In genomic region chr5:149609640-149610297, GRCh38 we compare ENCODE assay signal across 23 cellular contexts. TPM values are rescaled to one million over a fixed set of nuclear protein-coding genes. Genes with fewer than 3 reads are reported as not detected.
DNase-seq lines count a peak whose midpoint lies in the region; ATAC-seq and TF ChIP-seq lines count a peak whose summit lies in the region.
"Had no signal": no experiment of that assay in that cellular context is flagged by ENCODE, and none has a peak within 500 bp of the region (broad histone marks: within the 10 kb centered on the region; RNA-seq: fewer than 3 reads in every experiment).

No MANE protein-coding gene starts in this region.

- H3K4ac ChIP-seq in IMR-90 (ENCODE audit: low read depth, low read length): no peak overlapping the region

- H4K5ac ChIP-seq in IMR-90 (ENCODE audit: low read depth, low read length): no peak overlapping the region

- H3K4me1 ChIP-seq in mammary epithelial cell (ENCODE audit: insufficient read depth, low read length) (peaks cover 21% of the 10 kb centered on the region), IMR-90 (ENCODE audit: control insufficient read depth, insufficient read depth, low read length) (peaks cover 8% of the 10 kb centered on the region), esophagus (ENCODE audit: control insufficient read depth in 2 of 2, insufficient read depth in 2 of 2, low read length in 1 of 2) (peaks cover 0 to 15% of the 10 kb centered on the region in 2 donors), stomach smooth muscle (ENCODE audit: control insufficient read depth, insufficient read depth, low read length) (peaks cover 28% of the 10 kb centered on the region)
- H3K4me1 ChIP-seq: HAP-1 had no signal

- peaks cover 37% of the 10 kb centered on the region for H3K4me1 Mint-ChIP-seq in MCF 10A (ENCODE audit: insufficient read depth, unreplicated experiment)

- TF ChIP-seq POLR2A in IMR-90 (IDR thresholded peaks at IDR 0.05; ENCODE audit: low read depth, low read length): no peak

- intact Hi-C loops in MCF 10A (cut with micrococcal nuclease) (no loop called here), mammary epithelial cell (cut with micrococcal nuclease) (no loop called here), IMR-90 (cut with micrococcal nuclease) (no loop called here)

- H3K9ac ChIP-seq in mammary epithelial cell (ENCODE audit: insufficient read depth, low read length) (no peak overlapping the region), IMR-90 (ENCODE audit: low read depth, low read length) (no peak overlapping the region), stomach smooth muscle (ENCODE audit: low read length in 2 of 2) (no peak overlapping the region)

- H2BK20ac ChIP-seq in IMR-90 (ENCODE audit: low read depth, low read length): peak overlapping the region; percentile 23; the same call in 1 of the 2 replicates

- no peak overlapping the region for H4K8ac ChIP-seq in IMR-90 (ENCODE audit: low read depth in 2 of 2, low read length in 2 of 2)

- no peak overlapping the region for H2BK120ac ChIP-seq in IMR-90 (ENCODE audit: low read depth, low read length)

- dilution Hi-C loops in mammary epithelial cell (cut with HindIII; ENCODE audit: low sequenced_read_pairs): no loop called here
- dilution Hi-C loops in IMR-90 (cut with HindIII; ENCODE audit: low sequenced_read_pairs, unreplicated experiment): no loop called here

- TF ChIP-seq RAD21 in IMR-90 (IDR thresholded peaks at IDR 0.05; ENCODE audit: low read length): no peak

- H3K9me1 ChIP-seq in IMR-90 (ENCODE audit: insufficient read depth, low read length): peaks cover 17% of the 10 kb centered on the region

- no peak overlapping the region for H3K14ac ChIP-seq in IMR-90 (replicated peaks; ENCODE audit: low read depth, low read length)

- no peak overlapping the region for H3K4me3 Mint-ChIP-seq in MCF 10A (ENCODE audit: unreplicated experiment)
- H3K4me3 Mint-ChIP-seq: CD8-positive, alpha-beta memory T cell; GM23338 had no signal

- H3K27ac ChIP-seq in mammary epithelial cell (ENCODE audit: insufficient read depth, low read depth, low read length) (no peak overlapping the region), IMR-90 (ENCODE audit: insufficient read depth, low read length) (no peak overlapping the region), esophagus (ENCODE audit: low read depth in 2 of 2, low read length in 1 of 2) (peak overlapping the region; percentile 78 to 84), stomach smooth muscle (ENCODE audit: low read length) (peak overlapping the region; percentile 46)
- H3K27ac ChIP-seq: C4-2B, SK-N-MC had no signal

- POLR2A ChIA-PET in MCF 10A (lab: Yijun Ruan, JAX): interaction anchor here (0.6 to 8.1 kb wide), 20 partner anchors 8 to 286 kb away, joined by 3 to 121 read pairs (median 8); partner anchors contain the start of genes ARHGEF37, CSNK1A1 and PCYOX1L
- POLR2A ChIA-PET in IMR-90 (lab: Charles Lee; ENCODE audit: unreplicated experiment): no interaction called here

- H3K79me2 ChIP-seq in mammary epithelial cell (ENCODE audit: insufficient read depth, low read length): peaks cover 3% of the 10 kb centered on the region

- H3K79me1 ChIP-seq in IMR-90 (ENCODE audit: low read depth in 1 of 2, low read length in 2 of 2): peaks cover 0 to 3% of the 10 kb centered on the region in 2 experiments; a peak in 1 of 4 replicates

- H3K18ac ChIP-seq in IMR-90 (ENCODE audit: low read depth, low read length): no peak overlapping the region

- no peak overlapping the region for H3K56ac ChIP-seq in IMR-90 (ENCODE audit: extremely low read depth, insufficient read depth, low read length)

- DNase-seq in MCF 10A (ENCODE audit: unreplicated experiment) (no peak), mammary epithelial cell (no peak), IMR-90 (no peak), HPDE6-E6E7 (ENCODE audit: extremely low spot score) (no peak), NOMO-1 (lab: John Stamatoyannopoulos, UW; ENCODE audit: unreplicated experiment in 2 of 2) (no peak)
- DNase-seq in activated T-cell treated with anti-CD3 and anti-CD28 coated beads, Interleukin-2, amount 50 U/mL, for 1 hour: no peak
- DNase-seq: 8988T; AML-193; Calu3; CD8-positive, alpha-beta memory T cell; DMS153; KG1; NCI-H1105; NCI-H2081; NCI-H2171; NCI-H526; SHP77 treated with DMSO at 0.1 percent for 48 hours had no signal

- no peak overlapping the region; the same call in 2 of the 3 replicates for H2BK15ac ChIP-seq in IMR-90 (ENCODE audit: low read depth, low read length)

- H3K27me3 ChIP-seq in mammary epithelial cell (ENCODE audit: insufficient read depth, low read length) (no peaks in the 10 kb centered on the region), IMR-90 (ENCODE audit: control insufficient read depth, insufficient read depth, low read length) (no peaks in the 10 kb centered on the region), esophagus (ENCODE audit: control insufficient read depth in 1 of 2, insufficient read depth in 2 of 2, low read length in 2 of 2) (no peaks in the 10 kb centered on the region), stomach smooth muscle (ENCODE audit: control insufficient read depth in 1 of 2, insufficient read depth in 2 of 2, low read length in 2 of 2) (no peaks in the 10 kb centered on the region)

- ATAC-seq in IMR-90 (ENCODE audit: low read depth): no peak
- ATAC-seq: GM23338 had no signal

- H3K9me3 Mint-ChIP-seq in MCF 10A (ENCODE audit: unreplicated experiment): no peaks in the 10 kb centered on the region
- H3K9me3 Mint-ChIP-seq: CD8-positive, alpha-beta memory T cell had no signal

- in situ Hi-C loops in mammary epithelial cell (cut with MboI; ENCODE audit: low sequenced_read_pairs in 2 of 2) (no loop called here), IMR-90 (cut with MboI; ENCODE audit: low sequenced_read_pairs) (no loop called here)

- no peak overlapping the region for H2BK5ac ChIP-seq in IMR-90 (ENCODE audit: low read depth, low read length, poor library complexity, severe bottlenecking)

- BruUV-seq in MCF 10A (replicated peaks; lab: Mats Ljungman, UMichigan) (no TSS peak), mammary epithelial cell (replicated peaks; lab: Mats Ljungman, UMichigan) (no TSS peak), IMR-90 (replicated peaks; lab: Mats Ljungman, UMichigan) (no TSS peak)

- no peak overlapping the region for H2AFZ ChIP-seq in mammary epithelial cell (ENCODE audit: low read depth, low read length)
- peak overlapping the region; percentile 35 for H2AFZ ChIP-seq in IMR-90 (replicated peaks; ENCODE audit: low read length, poor library complexity)
- H2AFZ ChIP-seq: GM23338 had no signal

- no peaks in the 10 kb centered on the region for H4K20me1 ChIP-seq in mammary epithelial cell (ENCODE audit: insufficient read depth, low read length)
- no peaks in the 10 kb centered on the region for H4K20me1 ChIP-seq in IMR-90 (ENCODE audit: insufficient read depth, low read length)

- peak overlapping the region; percentile 90 for H3K27ac Mint-ChIP-seq in MCF 10A (ENCODE audit: low read depth, unreplicated experiment)
- H3K27ac Mint-ChIP-seq: CD8-positive, alpha-beta memory T cell; GM23338 had no signal

- H3K36me3 Mint-ChIP-seq in MCF 10A (ENCODE audit: insufficient read depth, unreplicated experiment): peaks cover 39% of the 10 kb centered on the region
- H3K36me3 Mint-ChIP-seq: CD8-positive, alpha-beta memory T cell had no signal

- H3K36me3 ChIP-seq in mammary epithelial cell (ENCODE audit: insufficient read depth, low read length) (peaks cover 6% of the 10 kb centered on the region), IMR-90 (ENCODE audit: control insufficient read depth, insufficient read depth, low read length) (no peaks in the 10 kb centered on the region), esophagus (ENCODE audit: control insufficient read depth in 2 of 2, insufficient read depth in 2 of 2, low read length in 1 of 2) (peaks cover 2 to 22% of the 10 kb centered on the region in 2 donors), stomach smooth muscle (ENCODE audit: control insufficient read depth in 2 of 2, insufficient read depth in 2 of 2, low read length in 2 of 2) (peaks cover 36 to 42% of the 10 kb centered on the region in 2 donors)
- H3K36me3 ChIP-seq: HAP-1 had no signal

- CTCF ChIA-PET in MCF 10A (lab: Yijun Ruan, JAX): interaction anchor here (0.6 to 4.2 kb wide), 24 partner anchors 9 to 349 kb away, joined by 3 to 72 read pairs (median 5); partner anchors contain the start of genes ARHGEF37 and CSNK1A1
- CTCF ChIA-PET in mammary epithelial cell (lab: Charles Lee; ENCODE audit: low non-redundant PET): interaction anchor here (2.6 kb wide), 1 partner anchor 9 kb away, joined by 8 read pairs; no protein-coding TSS in a partner anchor
- CTCF ChIA-PET in IMR-90 (lab: Yijun Ruan, JAX): interaction anchor here (0.6 to 1.3 kb wide), 4 partner anchors 9 to 692 kb away, joined by 3 to 10 read pairs (median 4); no protein-coding TSS in a partner anchor

- 98% methylated on average over 14 of the region's 15 CpGs for WGBS in mammary epithelial cell (ENCODE audit: low coverage, missing lambda C conversion rate)
- WGBS in IMR-90 (ENCODE audit: extremely low coverage in 2 of 2, insufficient read length in 1 of 2), 2 experiments: 88% methylated on average over 8 of the region's 15 CpGs; no CpG with 5 or more reads in 1 of the 2 experiments
- 87 to 92% methylated on average over 15 of the region's 15 CpGs for WGBS in esophagus, 2 donors

- H3K4me3 ChIP-seq in mammary epithelial cell (replicated peaks in 1 of 3; ENCODE audit: insufficient read depth in 1 of 3, low read depth in 2 of 3, low read length in 3 of 3) (no peak overlapping the region), IMR-90 (ENCODE audit: insufficient read depth, low read depth, low read length) (no peak overlapping the region), esophagus (ENCODE audit: low read depth in 1 of 2, low read length in 2 of 2) (no peak overlapping the region), stomach smooth muscle (ENCODE audit: low read length in 2 of 2) (no peak overlapping the region)
- H3K4me3 ChIP-seq: GM23338, HAP-1, SK-N-MC had no signal

- H3K4me2 ChIP-seq in mammary epithelial cell (ENCODE audit: insufficient read depth, low read depth, low read length) (no peak overlapping the region), IMR-90 (ENCODE audit: low read depth, low read length) (no peak overlapping the region)
- H3K4me2 ChIP-seq: GM23338 had no signal

- no peak for TF ChIP-seq CTCF in MCF 10A (IDR thresholded peaks at IDR 0.05; ENCODE audit: unreplicated experiment)
- no peak for TF ChIP-seq CTCF in mammary epithelial cell (conservative IDR thresholded peaks at IDR 0.05 in 1 of 2, IDR thresholded peaks at IDR 0.05 in 1 of 2; ENCODE audit: extremely low read depth in 1 of 2, insufficient read depth in 1 of 2, low read depth in 1 of 2, low read length in 2 of 2)
- no peak for TF ChIP-seq CTCF in IMR-90 (conservative IDR thresholded peaks at IDR 0.05; ENCODE audit: low read depth, low read length)

- peak overlapping the region; percentile 24; the same call in 1 of the 2 replicates for H2AK5ac ChIP-seq in IMR-90 (ENCODE audit: low read depth, low read length)

- H2AK9ac ChIP-seq in IMR-90 (replicated peaks; ENCODE audit: low read depth, low read length, poor library complexity): peak overlapping the region; percentile 48

- H3K23ac ChIP-seq in IMR-90 (ENCODE audit: low read depth, low read length): no peak overlapping the region

- peaks cover 13% of the 10 kb centered on the region for H3K9me3 ChIP-seq in mammary epithelial cell (replicated peaks; ENCODE audit: insufficient read depth, low read length)
- H3K9me3 ChIP-seq in IMR-90 (ENCODE audit: control insufficient read depth, insufficient read depth, low read length): no peaks in the 10 kb centered on the region
- H3K9me3 ChIP-seq in esophagus (ENCODE audit: control insufficient read depth in 2 of 2, insufficient read depth in 1 of 2, low read depth in 1 of 2, low read length in 1 of 2): peaks cover 0 to 6% of the 10 kb centered on the region in 2 donors
- peaks cover 3 to 5% of the 10 kb centered on the region in 2 donors for H3K9me3 ChIP-seq in stomach smooth muscle (ENCODE audit: control insufficient read depth in 2 of 2, low read length in 2 of 2)
- H3K9me3 ChIP-seq: HAP-1 had no signal

- no peaks in the 10 kb centered on the region for H3K27me3 Mint-ChIP-seq in MCF 10A (ENCODE audit: insufficient read depth, unreplicated experiment)

- no peak overlapping the region for H4K91ac ChIP-seq in IMR-90 (ENCODE audit: insufficient read depth, low read depth, low read length)

RNA-seq across cellular contexts. Expression of gene ARHGEF37, which starts 28.5 kb away (rescaled TPM):
- 3.9 and 5.1 TPM in 2 replicates for total RNA-seq in MCF 10A (2022)
- 10 to 100 TPM; 11.0 to 35.2 TPM for total RNA-seq in mammary epithelial cell
- polyA plus RNA-seq in mammary epithelial cell: 5.1 TPM
- 7.6 TPM for polyA minus RNA-seq in mammary epithelial cell
- 0.28 and 0.54 TPM in 2 replicates for total RNA-seq in IMR-90 (2012; rRNA removed)
- 0.39 and 0.42 TPM in 2 replicates for polyA plus RNA-seq in IMR-90 (2012; rRNA removed)
- polyA plus RNA-seq in IMR-90 (2012; cell fraction: cytosol; rRNA removed): 0.15 and 0.37 TPM in 2 replicates
- 0.74 and 1.1 TPM in 2 replicates for polyA plus RNA-seq in IMR-90 (2012; cell fraction: nucleus; rRNA removed; ENCODE audit: low replicate concordance)
- polyA plus RNA-seq in esophagus: 10 to 100 TPM; 10.6 to 11.6 TPM
- polyA plus RNA-seq: CD8-positive, alpha-beta memory T cell had no signal

RNA-seq across cellular contexts. Expression of gene CSNK1A1, which starts 58.5 kb away (rescaled TPM):
- total RNA-seq in MCF 10A (2022) (666 and 744 TPM in 2 replicates), mammary epithelial cell (100 to 1,000 TPM; 444 to 457 TPM), IMR-90 (2012; rRNA removed) (419 and 573 TPM in 2 replicates)
- polyA plus RNA-seq in mammary epithelial cell (146 TPM), IMR-90 (2012; rRNA removed) (112 and 140 TPM in 2 replicates), esophagus (10 to 100 TPM; 81.1 to 91.8 TPM)
- polyA minus RNA-seq in mammary epithelial cell: 325 TPM
- 64.4 and 68.9 TPM in 2 replicates for polyA plus RNA-seq in IMR-90 (2012; cell fraction: cytosol; rRNA removed)
- 56.7 and 85.2 TPM in 2 replicates for polyA plus RNA-seq in IMR-90 (2012; cell fraction: nucleus; rRNA removed; ENCODE audit: low replicate concordance)

Comparison
In these comparisons a context has a peak if more than half of its experiments do, and no peak if none do; other contexts are left out.
1. H3K27ac ChIP-seq: peak in esophagus (2 of 2) and stomach smooth muscle (single experiment); none in mammary epithelial cell (single experiment) and IMR-90 (single experiment).